Comparison of ENCODE assay signal across 10 cellular contexts in genomic region chr1:21539933-21540332, GRCh38. TPM values are rescaled to one million over a fixed set of nuclear protein-coding genes. Genes with fewer than 3 reads are reported as not detected.
DNase-seq lines count a peak whose midpoint lies in the region; TF ChIP-seq lines count a peak whose summit lies in the region.
"Had no signal": no experiment of that assay in that cellular context is flagged by ENCODE, and none has a peak within 500 bp of the region (broad histone marks: within the 10 kb centered on the region; RNA-seq: fewer than 3 reads in every experiment).

No MANE protein-coding gene starts in this region.

- H3K4me3 ChIP-seq in GM12875 (ENCODE audit: low read depth, low read length), result no peak overlapping the region

- H3K27ac Mint-ChIP-seq in endothelial cell (ENCODE audit: unreplicated experiment), result no peak overlapping the region
- no peak overlapping the region for H3K27ac Mint-ChIP-seq in progenitor cell of endocrine pancreas
- H3K27ac Mint-ChIP-seq: IgD-negative memory B cell had no signal

- H3K9me3 Mint-ChIP-seq in endothelial cell (ENCODE audit: unreplicated experiment) (no peaks in the 10 kb centered on the region), progenitor cell of endocrine pancreas (ENCODE audit: low read depth) (no peaks in the 10 kb centered on the region)
- H3K9me3 Mint-ChIP-seq: brain, IgD-negative memory B cell had no signal

- DNase-seq in NCI-H510A (lab: John Stamatoyannopoulos, UW) (peak; percentile 39), endothelial cell (ENCODE audit: low spot score) (peak; percentile 61), progenitor cell of endocrine pancreas (ENCODE audit: low spot score, unreplicated experiment) (no peak), DMS153 treated with DMSO at 0.1 percent for 48 hours (lab: John Stamatoyannopoulos, UW; ENCODE audit: unreplicated experiment) (no peak), midbrain (lab: John Stamatoyannopoulos, UW) (no peak)
- DNase-seq in activated CD4-positive, alpha-beta T cell treated with anti-CD3 and anti-CD28 coated beads, Interleukin-2, amount 50 U/mL, for 4 hours, result no peak
- DNase-seq: T-helper 9 cell had no signal

- peak; percentile 35; the same call in 1 of the 2 replicates for TF ChIP-seq CTCF in GM12875 (IDR thresholded peaks at IDR 0.05; ENCODE audit: borderline replicate concordance, insufficient read depth, low read depth, low read length)
- no peak for TF ChIP-seq CTCF in endothelial cell (IDR thresholded peaks at IDR 0.05; ENCODE audit: unreplicated experiment)
- TF ChIP-seq CTCF in progenitor cell of endocrine pancreas (IDR thresholded peaks at IDR 0.05; ENCODE audit: unreplicated experiment), result peak; percentile 22

- H3K27me3 Mint-ChIP-seq in endothelial cell (ENCODE audit: unreplicated experiment) (peaks cover 2% of the 10 kb centered on the region), progenitor cell of endocrine pancreas (peaks cover 25% of the 10 kb centered on the region)

- H3K4me1 Mint-ChIP-seq in endothelial cell (ENCODE audit: unreplicated experiment) (no peaks in the 10 kb centered on the region), progenitor cell of endocrine pancreas (ENCODE audit: low read depth) (no peaks in the 10 kb centered on the region)

- no peak overlapping the region for H3K4me3 Mint-ChIP-seq in endothelial cell (ENCODE audit: unreplicated experiment)
- no peak overlapping the region for H3K4me3 Mint-ChIP-seq in progenitor cell of endocrine pancreas (ENCODE audit: low read depth)
- H3K4me3 Mint-ChIP-seq: brain, IgD-negative memory B cell had no signal

- no peaks in the 10 kb centered on the region for H3K36me3 Mint-ChIP-seq in endothelial cell (ENCODE audit: low read depth, unreplicated experiment)
- no peaks in the 10 kb centered on the region for H3K36me3 Mint-ChIP-seq in progenitor cell of endocrine pancreas (ENCODE audit: insufficient read depth)
- H3K36me3 Mint-ChIP-seq: brain had no signal

RNA-seq across cellular contexts. Expression of gene ALPL, which starts 30.7 kb away (rescaled TPM):
- total RNA-seq in endothelial cell (ENCODE audit: unreplicated experiment) (11.7 TPM), progenitor cell of endocrine pancreas (18.8 and 19.8 TPM in 2 replicates)

Comparison
In these comparisons a context has a peak if more than half of its experiments do, and no peak if none do; other contexts are left out.
1. DNase-seq: peak in NCI-H510A (single experiment) and endothelial cell (single experiment); none in progenitor cell of endocrine pancreas (single experiment), DMS153 treated with DMSO at 0.1 percent for 48 hours (single experiment), midbrain (single experiment) and activated CD4-positive, alpha-beta T cell treated with anti-CD3 and anti-CD28 coated beads, Interleukin-2, amount 50 U/mL, for 4 hours (0 of 2).